In the genomic region with DNA sequence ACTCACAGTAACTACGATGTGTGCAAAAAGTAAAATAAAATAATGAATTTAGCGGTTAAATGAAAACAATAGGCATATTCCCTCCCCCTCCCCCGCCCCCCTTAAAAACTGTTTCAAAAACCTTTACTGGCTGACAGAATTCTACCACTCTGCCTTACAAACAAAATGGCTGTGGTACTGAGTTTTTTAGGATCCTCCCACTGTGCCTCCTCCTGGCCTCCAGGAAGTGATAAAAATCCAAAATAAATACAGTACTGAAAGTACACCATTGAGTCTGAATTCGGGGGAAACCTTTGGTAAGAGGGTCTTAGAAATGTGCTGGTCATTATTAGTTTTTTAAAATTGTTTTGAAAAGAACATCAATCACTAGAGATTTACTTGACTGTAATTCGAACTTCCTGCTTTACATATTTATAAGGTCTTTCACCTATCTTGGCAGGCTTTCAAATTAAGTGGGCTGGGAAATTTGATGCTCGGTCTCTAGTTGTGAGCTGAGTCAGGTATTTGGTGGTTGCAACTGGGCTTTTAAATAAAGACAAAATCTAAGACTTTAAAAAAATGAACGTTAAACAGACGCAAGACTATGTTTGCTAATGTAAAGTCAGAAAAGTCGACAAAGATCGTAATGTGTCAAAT, we compare ENCODE assay signal across 8 cellular contexts. TPM values are rescaled to one million over a fixed set of nuclear protein-coding genes. Genes with fewer than 3 reads are reported as not detected.
A peak's percentile ranks its signal among the peaks of the same experiment; 100 is the strongest.
DNase-seq lines count a peak whose midpoint lies in the region; FAIRE-seq and TF ChIP-seq lines count a peak whose summit lies in the region.

No MANE protein-coding gene starts in this region.

- no peaks in the 10 kb centered on the region for H3K9me3 Mint-ChIP-seq in chondrocyte (ENCODE audit: low read depth)

- peak overlapping the region; percentile 89 for H2AFZ ChIP-seq in neuron (ENCODE audit: low read depth, low read length)

- FAIRE-seq in GM19239 (lab: Jason Lieb, UNC) (peak; percentile 95), TTC549 (lab: Jason Lieb, UNC) (peak; percentile 56)

- no peaks in the 10 kb centered on the region for H3K36me3 ChIP-seq in neuron (ENCODE audit: insufficient read depth, low read length)

- no peaks in the 10 kb centered on the region for H3K36me3 Mint-ChIP-seq in chondrocyte (ENCODE audit: low read depth)

- no peak overlapping the region for H3K4me3 Mint-ChIP-seq in chondrocyte (ENCODE audit: unreplicated experiment)

- no peak for TF ChIP-seq CTCF in chondrocyte (IDR thresholded peaks at IDR 0.05)

- H3K9me3 ChIP-seq in neuron (ENCODE audit: low read length) = no peaks in the 10 kb centered on the region

- no peaks in the 10 kb centered on the region for H3K27me3 Mint-ChIP-seq in chondrocyte (ENCODE audit: low read depth)

- peak; percentile 72 to 79 for DNase-seq in AML-193 (lab: John Stamatoyannopoulos, UW)
- no peak for DNase-seq in GM19239 (ENCODE audit: insufficient read length, low spot score)
- peak; percentile 58 for DNase-seq in NCI-H1417 treated with DMSO at 0.1 percent for 48 hours (lab: John Stamatoyannopoulos, UW)
- DNase-seq in fibroblast of the conjunctiva (ENCODE audit: low read depth) = peak; percentile 58
- DNase-seq in SKM-1 (lab: John Stamatoyannopoulos, UW; ENCODE audit: unreplicated experiment) = no peak
- no peak for DNase-seq in chondrocyte (ENCODE audit: low spot score)

- no peaks in the 10 kb centered on the region for H3K27me3 ChIP-seq in neuron (ENCODE audit: insufficient read depth, low read length)

- peaks cover 11% of the 10 kb centered on the region for H3K4me1 ChIP-seq in neuron (ENCODE audit: insufficient read depth, low read length)

- H3K4me3 ChIP-seq in neuron (ENCODE audit: low read length) = peak overlapping the region; percentile 87

- peaks cover 18% of the 10 kb centered on the region for H3K4me1 Mint-ChIP-seq in chondrocyte (ENCODE audit: low read depth)

- no peak overlapping the region for H3K27ac Mint-ChIP-seq in chondrocyte (ENCODE audit: unreplicated experiment)

RNA-seq across cellular contexts. Expression of gene EPC1, which starts 32.5 kb away (rescaled TPM):
- total RNA-seq in chondrocyte = 22.0 to 31.9 TPM (median 26.8 TPM) in 3 replicates

Comparison
In these comparisons a context has a peak if more than half of its experiments do, and no peak if none do; other contexts are left out.
1. DNase-seq: peak in AML-193 (2 of 2), NCI-H1417 treated with DMSO at 0.1 percent for 48 hours (single experiment) and fibroblast of the conjunctiva (single experiment); none in GM19239 (single experiment), SKM-1 (single experiment) and chondrocyte (single experiment).